1 cellular context compared by ENCODE assay signal in the genomic region with DNA sequence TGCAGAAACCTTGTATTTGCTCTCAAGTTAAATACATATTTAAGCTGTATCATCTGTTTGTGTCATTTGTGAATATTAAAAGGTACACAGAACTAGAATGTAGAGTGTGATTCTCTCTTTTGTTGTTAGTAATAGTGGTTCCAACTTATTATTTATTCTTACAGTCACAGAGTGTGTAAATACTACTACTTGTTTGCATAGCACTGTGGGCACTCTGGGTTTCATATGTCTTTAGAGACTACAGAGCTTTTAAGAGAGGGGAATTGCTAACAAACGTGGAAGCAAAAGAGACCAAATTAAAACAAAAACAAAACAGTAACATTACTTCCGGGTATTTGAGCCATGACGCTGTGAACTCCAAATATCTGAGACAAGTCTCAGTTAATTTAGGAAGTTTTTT.
TF ChIP-seq lines count a peak whose summit lies in the region.

No MANE protein-coding gene starts in this region.

TF ChIP-seq in H1, 55 proteins besides CTCF, POLR2A, EP300 and RAD21:
- no peak for TF ChIP-seq E2F6 (IDR thresholded peaks at IDR 0.05)
- TF ChIP-seq ASH2L (IDR thresholded peaks at IDR 0.05; ENCODE audit: low read length), result no peak
- TF ChIP-seq SIX5 (IDR thresholded peaks at IDR 0.05; ENCODE audit: low read depth, low read length), result no peak
- TF ChIP-seq RNF2 (IDR thresholded peaks at IDR 0.05; ENCODE audit: borderline replicate concordance, low read depth, low read length, missing control alignments, poor library complexity, severe bottlenecking), result no peak
- no peak for TF ChIP-seq SIN3A (conservative IDR thresholded peaks at IDR 0.05 in 1 of 2, IDR thresholded peaks at IDR 0.05 in 1 of 2; ENCODE audit: low read depth in 1 of 2, low read length in 2 of 2)
- TF ChIP-seq CHD7 (IDR thresholded peaks at IDR 0.05; ENCODE audit: insufficient replicate concordance, low read length), result no peak
- TF ChIP-seq KDM5A (IDR thresholded peaks at IDR 0.05; ENCODE audit: low read length), result no peak
- no peak for TF ChIP-seq CBX5 (IDR thresholded peaks at IDR 0.05; ENCODE audit: low read depth, low read length)
- no peak for TF ChIP-seq ATF2 (IDR thresholded peaks at IDR 0.05; ENCODE audit: low read length)
- no peak for TF ChIP-seq RXRA (IDR thresholded peaks at IDR 0.05; ENCODE audit: insufficient read depth, low read depth, low read length)
- no peak for TF ChIP-seq BRCA1 (IDR thresholded peaks at IDR 0.05; ENCODE audit: low read depth, low read length)
- no peak for TF ChIP-seq TAF7 (optimal IDR thresholded peaks at IDR 0.05; ENCODE audit: borderline replicate concordance, low read depth, low read length)
